In the genomic region with DNA sequence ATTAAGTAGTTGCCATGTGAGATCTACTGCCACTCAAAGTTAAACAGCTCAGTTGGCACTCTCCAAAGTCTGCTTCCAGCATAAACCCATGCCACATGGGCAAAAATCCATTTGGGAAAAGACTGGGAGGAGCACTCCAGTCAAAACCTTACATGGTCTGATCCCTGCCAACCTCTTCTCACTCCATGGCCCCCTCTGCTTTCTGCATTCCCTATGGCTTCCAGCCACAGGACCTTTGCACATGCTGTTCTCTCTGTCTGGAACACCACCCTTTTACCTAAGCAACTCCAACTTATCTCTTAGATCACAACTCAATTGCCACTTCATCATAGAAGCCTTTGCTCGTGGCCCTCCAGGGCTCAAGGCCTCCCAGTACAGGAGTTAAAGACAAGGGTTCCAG, we compare ENCODE assay signal across 1 cellular context.
TF ChIP-seq lines count a peak whose summit lies in the region.

No MANE protein-coding gene starts in this region.

TF ChIP-seq in H1, 55 proteins besides CTCF, POLR2A, EP300 and RAD21 (continued from another document):
- no peak for TF ChIP-seq MAFK (IDR thresholded peaks at IDR 0.05; ENCODE audit: low read depth, low read length)
TF ChIP-seq in H1: peak in this region for 1.
